In the genomic region with DNA sequence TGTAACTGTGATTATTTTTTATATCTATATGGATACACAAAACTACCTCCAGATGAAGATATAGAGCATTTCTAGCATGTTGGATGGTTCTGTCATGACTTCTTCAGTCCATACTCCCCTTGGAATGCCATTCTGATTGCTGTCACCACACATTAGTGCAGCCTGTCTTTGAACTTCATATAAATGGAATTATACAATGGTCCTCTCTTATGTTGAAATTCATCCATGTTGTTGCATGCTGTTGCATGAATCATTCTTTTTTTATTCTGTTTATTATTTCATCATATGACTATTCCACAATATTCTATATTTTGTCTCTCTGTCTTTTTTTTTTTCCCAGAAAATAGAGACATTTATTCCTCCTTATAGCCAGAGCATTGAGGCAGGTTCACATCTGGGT, we compare ENCODE assay signal across 1 cellular context.
TF ChIP-seq lines count a peak whose summit lies in the region.

No MANE protein-coding gene starts in this region.

TF ChIP-seq in GM23338, 12 proteins besides CTCF, POLR2A, EP300 and RAD21:
- TF ChIP-seq, protein P1, sequence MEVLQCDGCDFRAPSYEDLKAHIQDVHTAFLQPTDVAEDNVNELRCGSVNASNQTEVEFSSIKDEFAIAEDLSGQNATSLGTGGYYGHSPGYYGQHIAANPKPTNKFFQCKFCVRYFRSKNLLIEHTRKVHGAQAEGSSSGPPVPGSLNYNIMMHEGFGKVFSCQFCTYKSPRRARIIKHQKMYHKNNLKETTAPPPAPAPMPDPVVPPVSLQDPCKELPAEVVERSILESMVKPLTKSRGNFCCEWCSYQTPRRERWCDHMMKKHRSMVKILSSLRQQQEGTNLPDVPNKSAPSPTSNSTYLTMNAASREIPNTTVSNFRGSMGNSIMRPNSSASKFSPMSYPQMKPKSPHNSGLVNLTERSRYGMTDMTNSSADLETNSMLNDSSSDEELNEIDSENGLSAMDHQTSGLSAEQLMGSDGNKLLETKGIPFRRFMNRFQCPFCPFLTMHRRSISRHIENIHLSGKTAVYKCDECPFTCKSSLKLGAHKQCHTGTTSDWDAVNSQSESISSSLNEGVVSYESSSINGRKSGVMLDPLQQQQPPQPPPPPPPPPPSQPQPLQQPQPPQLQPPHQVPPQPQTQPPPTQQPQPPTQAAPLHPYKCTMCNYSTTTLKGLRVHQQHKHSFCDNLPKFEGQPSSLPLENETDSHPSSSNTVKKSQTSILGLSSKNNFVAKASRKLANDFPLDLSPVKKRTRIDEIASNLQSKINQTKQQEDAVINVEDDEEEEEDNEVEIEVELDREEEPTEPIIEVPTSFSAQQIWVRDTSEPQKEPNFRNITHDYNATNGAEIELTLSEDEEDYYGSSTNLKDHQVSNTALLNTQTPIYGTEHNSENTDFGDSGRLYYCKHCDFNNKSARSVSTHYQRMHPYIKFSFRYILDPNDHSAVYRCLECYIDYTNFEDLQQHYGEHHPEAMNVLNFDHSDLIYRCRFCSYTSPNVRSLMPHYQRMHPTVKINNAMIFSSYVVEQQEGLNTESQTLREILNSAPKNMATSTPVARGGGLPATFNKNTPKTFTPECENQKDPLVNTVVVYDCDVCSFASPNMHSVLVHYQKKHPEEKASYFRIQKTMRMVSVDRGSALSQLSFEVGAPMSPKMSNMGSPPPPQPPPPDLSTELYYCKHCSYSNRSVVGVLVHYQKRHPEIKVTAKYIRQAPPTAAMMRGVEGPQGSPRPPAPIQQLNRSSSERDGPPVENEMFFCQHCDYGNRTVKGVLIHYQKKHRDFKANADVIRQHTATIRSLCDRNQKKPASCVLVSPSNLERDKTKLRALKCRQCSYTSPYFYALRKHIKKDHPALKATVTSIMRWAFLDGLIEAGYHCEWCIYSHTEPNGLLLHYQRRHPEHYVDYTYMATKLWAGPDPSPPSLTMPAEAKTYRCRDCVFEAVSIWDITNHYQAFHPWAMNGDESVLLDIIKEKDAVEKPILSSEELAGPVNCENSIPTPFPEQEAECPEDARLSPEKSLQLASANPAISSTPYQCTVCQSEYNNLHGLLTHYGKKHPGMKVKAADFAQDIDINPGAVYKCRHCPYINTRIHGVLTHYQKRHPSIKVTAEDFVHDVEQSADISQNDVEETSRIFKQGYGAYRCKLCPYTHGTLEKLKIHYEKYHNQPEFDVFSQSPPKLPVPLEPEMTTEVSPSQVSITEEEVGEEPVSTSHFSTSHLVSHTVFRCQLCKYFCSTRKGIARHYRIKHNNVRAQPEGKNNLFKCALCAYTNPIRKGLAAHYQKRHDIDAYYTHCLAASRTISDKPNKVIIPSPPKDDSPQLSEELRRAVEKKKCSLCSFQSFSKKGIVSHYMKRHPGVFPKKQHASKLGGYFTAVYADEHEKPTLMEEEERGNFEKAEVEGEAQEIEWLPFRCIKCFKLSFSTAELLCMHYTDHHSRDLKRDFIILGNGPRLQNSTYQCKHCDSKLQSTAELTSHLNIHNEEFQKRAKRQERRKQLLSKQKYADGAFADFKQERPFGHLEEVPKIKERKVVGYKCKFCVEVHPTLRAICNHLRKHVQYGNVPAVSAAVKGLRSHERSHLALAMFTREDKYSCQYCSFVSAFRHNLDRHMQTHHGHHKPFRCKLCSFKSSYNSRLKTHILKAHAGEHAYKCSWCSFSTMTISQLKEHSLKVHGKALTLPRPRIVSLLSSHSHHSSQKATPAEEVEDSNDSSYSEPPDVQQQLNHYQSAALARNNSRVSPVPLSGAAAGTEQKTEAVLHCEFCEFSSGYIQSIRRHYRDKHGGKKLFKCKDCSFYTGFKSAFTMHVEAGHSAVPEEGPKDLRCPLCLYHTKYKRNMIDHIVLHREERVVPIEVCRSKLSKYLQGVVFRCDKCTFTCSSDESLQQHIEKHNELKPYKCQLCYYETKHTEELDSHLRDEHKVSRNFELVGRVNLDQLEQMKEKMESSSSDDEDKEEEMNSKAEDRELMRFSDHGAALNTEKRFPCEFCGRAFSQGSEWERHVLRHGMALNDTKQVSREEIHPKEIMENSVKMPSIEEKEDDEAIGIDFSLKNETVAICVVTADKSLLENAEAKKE (CRISPR knock-in tag; IDR thresholded peaks at IDR 0.05) = no peak
- TF ChIP-seq JUNB (IDR thresholded peaks at IDR 0.05; ENCODE audit: unreplicated experiment) = no peak
- no peak for TF ChIP-seq POLR2AphosphoS5 (IDR thresholded peaks at IDR 0.05; ENCODE audit: low read depth)
- TF ChIP-seq CREB1 (CRISPR knock-in tag; IDR thresholded peaks at IDR 0.05; ENCODE audit: low read depth) = no peak
- TF ChIP-seq EZH2 (IDR thresholded peaks at IDR 0.05; ENCODE audit: low read depth, unreplicated experiment) = no peak
